In genomic region chrX:21174439-21174838, GRCh38 we compare ENCODE assay signal across 1 cellular context.
TF ChIP-seq lines count a peak whose summit lies in the region.

No MANE protein-coding gene starts in this region.

TF ChIP-seq in H1, 55 proteins besides CTCF, POLR2A, EP300 and RAD21:
- no peak for TF ChIP-seq E2F6 (IDR thresholded peaks at IDR 0.05)
- no peak for TF ChIP-seq POLR2AphosphoS5 (IDR thresholded peaks at IDR 0.05; ENCODE audit: low read depth, low read length)
- no peak for TF ChIP-seq SRF (IDR thresholded peaks at IDR 0.05; ENCODE audit: low read depth, low read length)
- TF ChIP-seq MAFK (IDR thresholded peaks at IDR 0.05; ENCODE audit: low read depth, low read length) = no peak
- TF ChIP-seq CBX8 (IDR thresholded peaks at IDR 0.05; ENCODE audit: borderline replicate concordance, low read depth, low read length) = no peak
- TF ChIP-seq HDAC6 (IDR thresholded peaks at IDR 0.05; ENCODE audit: low read depth, low read length) = no peak
- TF ChIP-seq RNF2 (IDR thresholded peaks at IDR 0.05; ENCODE audit: borderline replicate concordance, low read depth, low read length, missing control alignments, poor library complexity, severe bottlenecking) = no peak
- TF ChIP-seq CREB1 (IDR thresholded peaks at IDR 0.05) = no peak
- no peak for TF ChIP-seq TEAD4 (IDR thresholded peaks at IDR 0.05; ENCODE audit: low read depth, low read length)
- no peak for TF ChIP-seq KDM1A (IDR thresholded peaks at IDR 0.05; ENCODE audit: borderline replicate concordance, low read length)
- TF ChIP-seq GTF2F1 (IDR thresholded peaks at IDR 0.05; ENCODE audit: borderline replicate concordance, low read depth, low read length) = no peak
- no peak for TF ChIP-seq BACH1 (IDR thresholded peaks at IDR 0.05; ENCODE audit: low read length)
- no peak for TF ChIP-seq TAF1 (IDR thresholded peaks at IDR 0.05; ENCODE audit: low read depth, low read length)
- TF ChIP-seq SIRT6 (IDR thresholded peaks at IDR 0.05; ENCODE audit: low read length) = no peak
- no peak for TF ChIP-seq POU5F1 (IDR thresholded peaks at IDR 0.05; ENCODE audit: low read depth, low read length)
TF ChIP-seq in H1: peak in this region for 0.
